Comparison of ENCODE assay signal across 19 cellular contexts in the genomic region with DNA sequence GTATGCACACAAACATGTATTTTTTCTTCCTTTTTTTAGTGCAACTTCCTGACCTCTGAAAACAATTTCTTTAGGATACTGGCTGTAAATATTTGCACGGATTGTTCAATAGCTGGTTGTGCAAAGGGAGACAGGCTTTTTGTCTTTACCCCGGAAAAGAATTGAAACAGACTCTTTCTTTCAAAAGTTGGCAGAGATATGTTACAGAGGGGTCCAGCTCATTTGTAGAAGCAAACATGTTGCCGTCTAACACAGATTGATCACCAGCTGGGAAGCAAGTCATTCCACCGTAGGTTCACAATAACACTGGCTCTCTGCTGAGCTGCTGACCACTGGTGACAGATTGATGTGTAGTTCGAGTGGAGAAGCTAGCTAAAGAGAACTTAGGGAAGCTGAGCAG.
"Had no signal": no experiment of that assay in that cellular context is flagged by ENCODE, and none has a peak within 500 bp of the region (broad histone marks: within the 10 kb centered on the region; RNA-seq: fewer than 3 reads in every experiment).

No MANE protein-coding gene starts in this region.

- H3K27me3 ChIP-seq: gastroesophageal sphincter, heart right ventricle, sigmoid colon, upper lobe of right lung had no signal

- H3K27me3 Mint-ChIP-seq: activated CD4-positive, alpha-beta T cell treated with anti-CD3 and anti-CD28 coated beads, Interleukin-2, amount 10 ng/mL, durations not matched to agents 7 days and 5 days; activated naive CD8-positive, alpha-beta T cell treated with anti-CD3 and anti-CD28 coated beads, Interleukin-2, amount 50 U/mL, for 24 hours; dendritic cell treated with granulocyte-macrophage colony-stimulating factor and Interleukin-4, amounts not matched to agents 40 ng/mL and 50 ng/mL, for 4 days; memory B cell; naive B cell; stimulated activated naive B cell treated with anti-CD40 and anti-IgM and Interleukin-4, amounts not matched to agents 10 μg/mL and 1 μg/mL and 100 μg/mL, for 72 hours had no signal

- FAIRE-seq: bronchial epithelial cell had no signal

- H3K4me1 ChIP-seq: sigmoid colon, upper lobe of right lung had no signal

- H3K27ac Mint-ChIP-seq: activated CD4-positive, alpha-beta T cell treated with anti-CD3 and anti-CD28 coated beads, Interleukin-2, amount 10 ng/mL, durations not matched to agents 7 days and 5 days; activated CD8-positive, alpha-beta T cell treated with anti-CD3 and anti-CD28 coated beads, Interleukin-2, amount 10 ng/mL, durations not matched to agents 7 days and 5 days; activated naive CD4-positive, alpha-beta T cell treated with anti-CD3 and anti-CD28 coated beads for 36 hours; activated naive CD8-positive, alpha-beta T cell treated with anti-CD3 and anti-CD28 coated beads, Interleukin-2, amount 50 U/mL, for 24 hours; dendritic cell treated with granulocyte-macrophage colony-stimulating factor and Interleukin-4, amounts not matched to agents 40 ng/mL and 50 ng/mL, for 4 days; memory B cell; naive B cell; stimulated activated naive B cell treated with anti-CD40 and anti-IgM and Interleukin-4, amounts not matched to agents 10 μg/mL and 1 μg/mL and 100 μg/mL, for 72 hours had no signal

- H3K4me1 Mint-ChIP-seq: activated CD4-positive, alpha-beta T cell treated with anti-CD3 and anti-CD28 coated beads, Interleukin-2, amount 10 ng/mL, durations not matched to agents 7 days and 5 days; activated naive CD8-positive, alpha-beta T cell treated with anti-CD3 and anti-CD28 coated beads, Interleukin-2, amount 50 U/mL, for 24 hours; memory B cell; stimulated activated naive B cell treated with anti-CD40 and anti-IgM and Interleukin-4, amounts not matched to agents 10 μg/mL and 1 μg/mL and 100 μg/mL, for 72 hours had no signal

- DNase-seq: activated CD4-positive, alpha-beta T cell treated with anti-CD3 and anti-CD28 coated beads, Interleukin-2, amount 10 ng/mL, durations not matched to agents 7 days and 5 days; activated CD8-positive, alpha-beta T cell treated with anti-CD3 and anti-CD28 coated beads, Interleukin-2, amount 10 ng/mL, durations not matched to agents 7 days and 5 days; activated naive CD4-positive, alpha-beta T cell treated with anti-CD3 and anti-CD28 coated beads for 36 hours; activated naive CD8-positive, alpha-beta T cell treated with anti-CD3 and anti-CD28 coated beads, Interleukin-2, amount 50 U/mL, for 24 hours; activated T-cell treated with anti-CD3 and anti-CD28 coated beads, Interleukin-2, amount 50 U/mL, for 4 hours; anterior cingulate cortex; cerebellar nuclear complex; heart right ventricle; left ventricle myocardium inferior; mucosa of descending colon; naive B cell; sigmoid colon; stimulated activated naive B cell treated with anti-CD40 and anti-IgM and Interleukin-4, amounts not matched to agents 10 μg/mL and 1 μg/mL and 100 μg/mL, for 72 hours; upper lobe of right lung had no signal

- ATAC-seq: activated CD4-positive, CD25-positive, alpha-beta regulatory T cell treated with anti-CD3 and anti-CD28 coated beads, Interleukin-2, amount 50 U/mL, for 24 hours; activated CD8-positive, alpha-beta T cell treated with anti-CD3 and anti-CD28 coated beads, Interleukin-2, amount 10 ng/mL, durations not matched to agents 7 days and 5 days; activated naive CD8-positive, alpha-beta T cell treated with anti-CD3 and anti-CD28 coated beads, Interleukin-2, amount 50 U/mL, for 24 hours; activated T-cell treated with anti-CD3 and anti-CD28 coated beads, Interleukin-2, amount 50 U/mL, for 4 hours; gastroesophageal sphincter; heart right ventricle; mucosa of descending colon; stimulated activated naive B cell treated with anti-CD40 and anti-IgM and Interleukin-4, amounts not matched to agents 10 μg/mL and 1 μg/mL and 100 μg/mL, for 72 hours; upper lobe of right lung had no signal

- H3K9me3 Mint-ChIP-seq: activated CD4-positive, alpha-beta T cell treated with anti-CD3 and anti-CD28 coated beads, Interleukin-2, amount 10 ng/mL, durations not matched to agents 7 days and 5 days; activated naive CD4-positive, alpha-beta T cell treated with anti-CD3 and anti-CD28 coated beads for 36 hours; activated T-cell treated with anti-CD3 and anti-CD28 coated beads, Interleukin-2, amount 50 U/mL, for 4 hours; dendritic cell treated with granulocyte-macrophage colony-stimulating factor and Interleukin-4, amounts not matched to agents 40 ng/mL and 50 ng/mL, for 4 days; memory B cell; stimulated activated naive B cell treated with anti-CD40 and anti-IgM and Interleukin-4, amounts not matched to agents 10 μg/mL and 1 μg/mL and 100 μg/mL, for 72 hours had no signal

- H3K4me3 ChIP-seq: gastroesophageal sphincter, heart right ventricle, left ventricle myocardium inferior, mucosa of descending colon, sigmoid colon, upper lobe of right lung had no signal

- H3K36me3 ChIP-seq: gastroesophageal sphincter, left ventricle myocardium inferior, sigmoid colon, upper lobe of right lung had no signal

- H3K9me3 ChIP-seq: gastroesophageal sphincter, heart right ventricle, left ventricle myocardium inferior, mucosa of descending colon, sigmoid colon, upper lobe of right lung had no signal

- H3K27ac ChIP-seq: gastroesophageal sphincter, heart right ventricle, left ventricle myocardium inferior, sigmoid colon, upper lobe of right lung had no signal

- H3K4me3 Mint-ChIP-seq: activated CD4-positive, alpha-beta T cell treated with anti-CD3 and anti-CD28 coated beads, Interleukin-2, amount 10 ng/mL, durations not matched to agents 7 days and 5 days; activated CD8-positive, alpha-beta T cell treated with anti-CD3 and anti-CD28 coated beads, Interleukin-2, amount 10 ng/mL, durations not matched to agents 7 days and 5 days; activated naive CD4-positive, alpha-beta T cell treated with anti-CD3 and anti-CD28 coated beads for 36 hours; activated naive CD8-positive, alpha-beta T cell treated with anti-CD3 and anti-CD28 coated beads, Interleukin-2, amount 50 U/mL, for 24 hours; activated T-cell treated with anti-CD3 and anti-CD28 coated beads, Interleukin-2, amount 50 U/mL, for 4 hours; dendritic cell treated with granulocyte-macrophage colony-stimulating factor and Interleukin-4, amounts not matched to agents 40 ng/mL and 50 ng/mL, for 4 days; memory B cell; naive B cell; stimulated activated naive B cell treated with anti-CD40 and anti-IgM and Interleukin-4, amounts not matched to agents 10 μg/mL and 1 μg/mL and 100 μg/mL, for 72 hours had no signal
